Comparison of ENCODE assay signal across 15 cellular contexts in the genomic region with DNA sequence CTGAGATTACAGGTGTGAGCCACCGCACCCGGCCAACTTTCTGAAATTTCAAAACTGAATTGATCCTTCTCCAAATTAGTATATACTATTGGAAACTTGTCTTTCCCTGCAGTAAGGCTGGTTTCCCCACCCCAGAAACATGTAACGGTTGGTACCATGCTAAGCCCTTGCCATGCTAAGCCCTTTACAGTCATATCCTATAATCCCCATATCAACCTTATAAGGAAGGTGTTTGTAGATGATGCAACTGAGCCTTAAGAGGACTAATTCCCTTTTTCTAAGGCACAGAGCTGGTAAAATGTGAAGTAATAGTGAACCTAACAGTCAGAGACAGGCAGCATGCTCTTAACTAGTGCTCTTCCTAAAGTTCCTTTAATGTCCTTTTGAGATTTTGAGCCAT.
A peak's percentile ranks its signal among the peaks of the same experiment; 100 is the strongest.
DNase-seq lines count a peak whose midpoint lies in the region; FAIRE-seq and TF ChIP-seq lines count a peak whose summit lies in the region.
"Had no signal": no experiment of that assay in that cellular context is flagged by ENCODE, and none has a peak within 500 bp of the region (broad histone marks: within the 10 kb centered on the region; RNA-seq: fewer than 3 reads in every experiment).

No MANE protein-coding gene starts in this region.

- H3K4me3 ChIP-seq in esophagus squamous epithelium = no peak overlapping the region
- H3K4me3 ChIP-seq: A549, GM23248 had no signal

- WGBS in esophagus squamous epithelium, 2 donors = 61 to 72% methylated on average over 3 of the region's 3 CpGs

- no peaks in the 10 kb centered on the region for H3K36me3 Mint-ChIP-seq in glutamatergic neuron (ENCODE audit: unreplicated experiment)

- H3K27me3 Mint-ChIP-seq in glutamatergic neuron (ENCODE audit: unreplicated experiment) = peaks cover 8% of the 10 kb centered on the region

- TF ChIP-seq CTCF in D721Med (IDR thresholded peaks at IDR 0.05; ENCODE audit: insufficient read depth, missing control alignments) = no peak
- no peak for TF ChIP-seq CTCF in glutamatergic neuron (IDR thresholded peaks at IDR 0.05; ENCODE audit: partially characterized antibody, unreplicated experiment)
- no peak for TF ChIP-seq CTCF in esophagus squamous epithelium (IDR thresholded peaks at IDR 0.05)

- no peak overlapping the region for H3K27ac ChIP-seq in esophagus squamous epithelium
- H3K27ac ChIP-seq: A549, GM23248 had no signal

- H3K27ac Mint-ChIP-seq in glutamatergic neuron (ENCODE audit: unreplicated experiment) = peak overlapping the region; percentile 11
- H3K27ac Mint-ChIP-seq: CD8-positive, alpha-beta T cell had no signal

- no peaks in the 10 kb centered on the region for H3K9me3 ChIP-seq in esophagus squamous epithelium
- H3K9me3 ChIP-seq: A549 had no signal

- no peak overlapping the region for H3K4me3 Mint-ChIP-seq in glutamatergic neuron (ENCODE audit: unreplicated experiment)
- H3K4me3 Mint-ChIP-seq: CD14-positive monocyte; CD8-positive, alpha-beta T cell had no signal

- no peaks in the 10 kb centered on the region for H3K27me3 ChIP-seq in esophagus squamous epithelium

- H3K9me3 Mint-ChIP-seq in glutamatergic neuron (ENCODE audit: unreplicated experiment) = peaks cover 16% of the 10 kb centered on the region
- H3K9me3 Mint-ChIP-seq: CD8-positive, alpha-beta T cell had no signal

- no peaks in the 10 kb centered on the region for H3K36me3 ChIP-seq in esophagus squamous epithelium

- FAIRE-seq in D721Med (lab: Jason Lieb, UNC) = peak; percentile 38
- FAIRE-seq: A549 had no signal

- peaks cover 0 to 43% (median 0%) of the 10 kb centered on the region in 3 donors for H3K4me1 ChIP-seq in esophagus squamous epithelium
- H3K4me1 ChIP-seq: A549 had no signal

- intact Hi-C loops in esophagus squamous epithelium (cut with DNase I) = no loop called here

- DNase-seq in D721Med (ENCODE audit: insufficient read length, low spot score) (no peak), MV-4-11 (lab: John Stamatoyannopoulos, UW) (peak; percentile 54), SKM-1 (lab: John Stamatoyannopoulos, UW; ENCODE audit: unreplicated experiment) (peak; percentile 32), glutamatergic neuron (no peak), esophagus squamous epithelium (lab: John Stamatoyannopoulos, UW) (no peak), anterior cingulate cortex (lab: John Stamatoyannopoulos, UW) (no peak), NCI-H345 (lab: John Stamatoyannopoulos, UW) (no peak)
- DNase-seq: CD8-positive, alpha-beta T cell; COR-L47; DMS53; GF-D8; GM23248; H7 had no signal

- peaks cover 40% of the 10 kb centered on the region for H3K4me1 Mint-ChIP-seq in glutamatergic neuron (ENCODE audit: low read depth, unreplicated experiment)
- H3K4me1 Mint-ChIP-seq: CD14-positive monocyte had no signal

- no peak for TF ChIP-seq POLR2A in esophagus squamous epithelium (IDR thresholded peaks at IDR 0.05)

Comparison
In these comparisons a context has a peak if more than half of its experiments do, and no peak if none do; other contexts are left out.
1. DNase-seq: peak in MV-4-11 (single experiment) and SKM-1 (single experiment); none in D721Med (single experiment), glutamatergic neuron (single experiment), esophagus squamous epithelium (single experiment), anterior cingulate cortex (0 of 58) and NCI-H345 (single experiment).